In the genomic region with DNA sequence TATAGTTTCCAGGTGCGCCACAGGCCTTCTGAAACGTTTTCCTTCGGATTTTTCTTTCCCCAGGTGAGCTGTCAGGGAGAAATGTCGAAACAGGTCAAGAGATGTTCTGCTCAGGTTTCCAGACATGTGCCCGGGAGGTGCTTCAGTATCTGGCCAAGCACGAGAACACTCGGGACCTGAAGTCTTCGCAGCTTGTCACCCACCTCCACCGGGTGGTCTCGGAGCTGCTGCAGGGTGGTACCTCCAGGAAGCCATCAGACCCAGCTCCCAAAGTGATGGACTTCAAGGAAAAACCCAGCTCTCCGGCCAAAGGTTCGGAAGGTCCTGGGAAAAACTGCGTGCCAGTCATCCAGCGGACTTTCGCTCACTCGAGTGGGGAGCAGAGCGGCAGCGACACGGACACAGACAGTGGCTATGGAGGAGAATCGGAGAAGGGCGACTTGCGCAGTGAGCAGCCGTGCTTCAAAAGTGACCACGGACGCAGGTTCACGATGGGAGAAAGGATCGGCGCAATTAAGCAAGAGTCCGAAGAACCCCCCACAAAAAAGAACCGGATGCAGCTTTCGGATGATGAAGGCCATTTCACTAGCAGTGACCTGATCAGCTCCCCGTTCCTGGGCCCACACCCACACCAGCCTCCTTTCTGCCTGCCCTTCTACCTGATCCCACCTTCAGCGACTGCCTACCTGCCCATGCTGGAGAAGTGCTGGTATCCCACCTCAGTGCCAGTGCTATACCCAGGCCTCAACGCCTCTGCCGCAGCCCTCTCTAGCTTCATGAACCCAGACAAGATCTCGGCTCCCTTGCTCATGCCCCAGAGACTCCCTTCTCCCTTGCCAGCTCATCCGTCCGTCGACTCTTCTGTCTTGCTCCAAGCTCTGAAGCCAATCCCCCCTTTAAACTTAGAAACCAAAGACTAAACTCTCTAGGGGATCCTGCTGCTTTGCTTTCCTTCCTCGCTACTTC, we compare ENCODE assay signal across 10 cellular contexts. TPM values are rescaled to one million over a fixed set of nuclear protein-coding genes. Genes with fewer than 3 reads are reported as not detected.
DNase-seq lines count a peak whose midpoint lies in the region; ATAC-seq, FAIRE-seq and TF ChIP-seq lines count a peak whose summit lies in the region.
"Had no signal": no experiment of that assay in that cellular context is flagged by ENCODE, and none has a peak within 500 bp of the region (broad histone marks: within the 10 kb centered on the region; RNA-seq: fewer than 3 reads in every experiment).

No MANE protein-coding gene starts in this region.

- no peak for DNase-seq in T-helper 1 cell
- no peak for DNase-seq in activated naive CD8-positive, alpha-beta T cell treated with anti-CD3 and anti-CD28 coated beads for 36 hours
- no peak for DNase-seq in kidney
- DNase-seq in substantia nigra (lab: John Stamatoyannopoulos, UW) = peak in 3 of 49 donors; percentile 9 to 29 (median 11)
- DNase-seq in H7 = no peak
- DNase-seq in EL = no peak

- H3K36me3 Mint-ChIP-seq in T-helper 1 cell treated with Interleukin-12 subunit alpha and Interleukin-12 subunit beta and Interleukin-4 antibody, amounts not matched to agents 30 μg/mL and 1 μg/mL, for 36 hours (ENCODE audit: low read depth) = peaks cover 66% of the 10 kb centered on the region
- H3K36me3 Mint-ChIP-seq in activated naive CD8-positive, alpha-beta T cell treated with anti-CD3 and anti-CD28 coated beads for 36 hours = peaks cover 65% of the 10 kb centered on the region

- peak overlapping the region; percentile 88 to 98 for H3K4me3 ChIP-seq in kidney (ENCODE audit: low read length in 2 of 2)
- H3K4me3 ChIP-seq in H7 (ENCODE audit: insufficient read depth, low read depth, low read length) = no peak overlapping the region
- H3K4me3 ChIP-seq: mucosa of descending colon had no signal

- peaks cover 45% of the 10 kb centered on the region for H3K4me1 Mint-ChIP-seq in T-helper 1 cell treated with Interleukin-12 subunit alpha and Interleukin-12 subunit beta and Interleukin-4 antibody, amounts not matched to agents 30 μg/mL and 1 μg/mL, for 36 hours (ENCODE audit: low read depth)
- peaks cover 47% of the 10 kb centered on the region for H3K4me1 Mint-ChIP-seq in activated naive CD8-positive, alpha-beta T cell treated with anti-CD3 and anti-CD28 coated beads for 36 hours

- H3K27ac ChIP-seq in kidney (ENCODE audit: low read depth in 2 of 2, low read length in 2 of 2) (peak overlapping the region; percentile 89 to 90), substantia nigra (ENCODE audit: low read depth, low read length, poor library complexity, severe bottlenecking) (peak overlapping the region; percentile 44)

- no peaks in the 10 kb centered on the region for H3K9me3 Mint-ChIP-seq in T-helper 1 cell treated with Interleukin-12 subunit alpha and Interleukin-12 subunit beta and Interleukin-4 antibody, amounts not matched to agents 30 μg/mL and 1 μg/mL, for 36 hours
- no peaks in the 10 kb centered on the region for H3K9me3 Mint-ChIP-seq in activated naive CD8-positive, alpha-beta T cell treated with anti-CD3 and anti-CD28 coated beads for 36 hours

- peaks cover 14 to 26% of the 10 kb centered on the region in 2 donors for H3K4me1 ChIP-seq in kidney (ENCODE audit: control insufficient read depth in 1 of 2, insufficient read depth in 1 of 2, low read depth in 1 of 2, low read length in 2 of 2)

- no peaks in the 10 kb centered on the region for H3K27me3 Mint-ChIP-seq in T-helper 1 cell treated with Interleukin-12 subunit alpha and Interleukin-12 subunit beta and Interleukin-4 antibody, amounts not matched to agents 30 μg/mL and 1 μg/mL, for 36 hours (ENCODE audit: low read depth)
- peaks cover 16% of the 10 kb centered on the region for H3K27me3 Mint-ChIP-seq in activated naive CD8-positive, alpha-beta T cell treated with anti-CD3 and anti-CD28 coated beads for 36 hours

- H3K9me3 ChIP-seq in kidney (ENCODE audit: control insufficient read depth in 1 of 2, low read length in 2 of 2) = no peaks in the 10 kb centered on the region
- H3K9me3 ChIP-seq: mucosa of descending colon had no signal

- no peak for TF ChIP-seq CTCF in kidney (IDR thresholded peaks at IDR 0.05; ENCODE audit: borderline replicate concordance, extremely low read depth, insufficient read depth)

- H3K4me3 Mint-ChIP-seq in T-helper 1 cell treated with Interleukin-12 subunit alpha and Interleukin-12 subunit beta and Interleukin-4 antibody, amounts not matched to agents 30 μg/mL and 1 μg/mL, for 36 hours = peak overlapping the region; percentile 98
- H3K4me3 Mint-ChIP-seq in activated naive CD8-positive, alpha-beta T cell treated with anti-CD3 and anti-CD28 coated beads for 36 hours = peak overlapping the region; percentile 99

- intact Hi-C loops in kidney (cut with DNase I) = no loop called here

- no peak for FAIRE-seq in kidney (lab: Jason Lieb, UNC)
- FAIRE-seq: A204.1 had no signal

- ATAC-seq in GM21381 (IDR thresholded peaks at IDR 0.05; ENCODE audit: unreplicated experiment) = no peak

- H3K27me3 ChIP-seq in H7 (ENCODE audit: control insufficient read depth, insufficient read depth, low read length) = peaks cover 9% of the 10 kb centered on the region

- peak overlapping the region; percentile 88 to 95 for H3K9ac ChIP-seq in kidney (ENCODE audit: low read length in 2 of 2)

- H3K36me3 ChIP-seq in kidney (ENCODE audit: control insufficient read depth in 1 of 2, insufficient read depth in 2 of 2, low read length in 2 of 2) (peaks cover 21 to 40% of the 10 kb centered on the region in 2 donors), H7 (replicated peaks; ENCODE audit: control insufficient read depth, insufficient read depth, low read length) (no peaks in the 10 kb centered on the region)

- peak overlapping the region; percentile 94 for H3K27ac Mint-ChIP-seq in T-helper 1 cell treated with Interleukin-12 subunit alpha and Interleukin-12 subunit beta and Interleukin-4 antibody, amounts not matched to agents 30 μg/mL and 1 μg/mL, for 36 hours
- peak overlapping the region; percentile 86 for H3K27ac Mint-ChIP-seq in activated naive CD8-positive, alpha-beta T cell treated with anti-CD3 and anti-CD28 coated beads for 36 hours

RNA-seq across cellular contexts. Expression of gene BHLHE40, which starts 3.8 kb away (rescaled TPM):
- 100 to 1,000 TPM; 292 to 294 TPM for total RNA-seq in activated naive CD8-positive, alpha-beta T cell treated with anti-CD3 and anti-CD28 coated beads for 36 hours
- total RNA-seq in kidney = 147 TPM
- 39.4 TPM for polyA plus RNA-seq in kidney (ENCODE audit: insufficient read depth, low read depth, low replicate concordance)
- 6.7 and 7.4 TPM in 2 replicates for total RNA-seq in H7 (2014; rRNA removed; shearing (Covaris generic))

Comparison
In these comparisons a context has a peak if more than half of its experiments do, and no peak if none do; other contexts are left out.
1. RNA of gene BHLHE40, which starts 3.8 kb away (total RNA-seq): 292 to 294 TPM in activated naive CD8-positive, alpha-beta T cell treated with anti-CD3 and anti-CD28 coated beads for 36 hours and 147 TPM in kidney (single experiment); 6.7 to 7.4 TPM in H7; every median in the first group is over 10 times any median in the second.